ENCODE assay signal across 1 cellular context in the genomic region with DNA sequence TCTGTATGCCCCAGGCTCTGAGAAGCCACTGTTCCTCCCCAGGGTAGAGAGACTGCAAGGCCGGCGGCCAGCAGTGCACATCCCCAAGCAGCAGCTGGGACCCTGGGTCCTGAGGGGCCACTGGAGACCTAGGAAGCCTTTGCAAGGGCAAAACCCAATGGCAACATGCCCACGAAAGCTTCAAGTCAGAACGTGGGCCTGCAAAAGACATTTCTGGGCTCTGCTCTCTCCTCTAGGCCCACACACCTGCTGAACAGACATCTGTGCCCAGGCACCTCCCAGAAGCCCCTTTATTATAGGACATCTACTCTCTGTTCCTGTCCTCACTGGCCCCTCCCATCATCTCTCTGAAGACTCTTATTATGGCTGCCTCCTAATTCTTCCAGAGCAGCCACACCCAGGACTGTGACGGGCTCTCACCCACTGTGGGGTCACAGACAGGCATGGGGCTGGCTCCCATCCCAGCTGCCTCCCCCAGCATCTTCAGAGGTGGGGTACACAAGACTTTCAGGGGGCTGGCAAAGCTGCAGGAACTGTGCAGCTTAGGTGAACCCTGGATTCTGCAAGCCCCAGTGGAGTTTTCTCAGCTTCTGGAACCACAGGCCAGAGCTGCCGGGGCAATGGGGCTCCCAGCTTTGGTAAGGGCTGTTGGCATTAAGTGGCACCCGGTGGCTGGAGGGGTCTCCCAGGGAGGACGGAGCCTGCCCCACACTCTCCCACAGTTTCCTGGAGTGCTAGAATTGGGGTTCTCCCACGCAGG.
TF ChIP-seq lines count a peak whose summit lies in the region.

No MANE protein-coding gene starts in this region.

TF ChIP-seq in HepG2, 621 proteins besides CTCF, POLR2A, EP300 and RAD21:
- no peak for TF ChIP-seq HNF4G (IDR thresholded peaks at IDR 0.05; ENCODE audit: borderline replicate concordance, low read depth, low read length)
- no peak for TF ChIP-seq HNF4G (CRISPR knock-in tag; IDR thresholded peaks at IDR 0.05; ENCODE audit: borderline replicate concordance, low read depth)
- TF ChIP-seq, protein P1, sequence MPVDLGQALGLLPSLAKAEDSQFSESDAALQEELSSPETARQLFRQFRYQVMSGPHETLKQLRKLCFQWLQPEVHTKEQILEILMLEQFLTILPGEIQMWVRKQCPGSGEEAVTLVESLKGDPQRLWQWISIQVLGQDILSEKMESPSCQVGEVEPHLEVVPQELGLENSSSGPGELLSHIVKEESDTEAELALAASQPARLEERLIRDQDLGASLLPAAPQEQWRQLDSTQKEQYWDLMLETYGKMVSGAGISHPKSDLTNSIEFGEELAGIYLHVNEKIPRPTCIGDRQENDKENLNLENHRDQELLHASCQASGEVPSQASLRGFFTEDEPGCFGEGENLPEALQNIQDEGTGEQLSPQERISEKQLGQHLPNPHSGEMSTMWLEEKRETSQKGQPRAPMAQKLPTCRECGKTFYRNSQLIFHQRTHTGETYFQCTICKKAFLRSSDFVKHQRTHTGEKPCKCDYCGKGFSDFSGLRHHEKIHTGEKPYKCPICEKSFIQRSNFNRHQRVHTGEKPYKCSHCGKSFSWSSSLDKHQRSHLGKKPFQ (CRISPR knock-in tag; IDR thresholded peaks at IDR 0.05; ENCODE audit: insufficient replicate concordance) = no peak
- TF ChIP-seq ZNF720 (CRISPR knock-in tag; IDR thresholded peaks at IDR 0.05) = no peak
- TF ChIP-seq ZNF775 (CRISPR knock-in tag; IDR thresholded peaks at IDR 0.05; ENCODE audit: borderline replicate concordance) = no peak
TF ChIP-seq in HepG2: peak in this region for 0.
